1 cellular context compared by ENCODE assay signal in genomic region chr1:227938276-227938675, GRCh38.
A peak's percentile ranks its signal among the peaks of the same experiment; 100 is the strongest.
TF ChIP-seq lines count a peak whose summit lies in the region.

No MANE protein-coding gene starts in this region.

TF ChIP-seq in K562, 482 proteins besides CTCF, POLR2A, EP300 and RAD21 (continued from another document):
- TF ChIP-seq, protein P1, sequence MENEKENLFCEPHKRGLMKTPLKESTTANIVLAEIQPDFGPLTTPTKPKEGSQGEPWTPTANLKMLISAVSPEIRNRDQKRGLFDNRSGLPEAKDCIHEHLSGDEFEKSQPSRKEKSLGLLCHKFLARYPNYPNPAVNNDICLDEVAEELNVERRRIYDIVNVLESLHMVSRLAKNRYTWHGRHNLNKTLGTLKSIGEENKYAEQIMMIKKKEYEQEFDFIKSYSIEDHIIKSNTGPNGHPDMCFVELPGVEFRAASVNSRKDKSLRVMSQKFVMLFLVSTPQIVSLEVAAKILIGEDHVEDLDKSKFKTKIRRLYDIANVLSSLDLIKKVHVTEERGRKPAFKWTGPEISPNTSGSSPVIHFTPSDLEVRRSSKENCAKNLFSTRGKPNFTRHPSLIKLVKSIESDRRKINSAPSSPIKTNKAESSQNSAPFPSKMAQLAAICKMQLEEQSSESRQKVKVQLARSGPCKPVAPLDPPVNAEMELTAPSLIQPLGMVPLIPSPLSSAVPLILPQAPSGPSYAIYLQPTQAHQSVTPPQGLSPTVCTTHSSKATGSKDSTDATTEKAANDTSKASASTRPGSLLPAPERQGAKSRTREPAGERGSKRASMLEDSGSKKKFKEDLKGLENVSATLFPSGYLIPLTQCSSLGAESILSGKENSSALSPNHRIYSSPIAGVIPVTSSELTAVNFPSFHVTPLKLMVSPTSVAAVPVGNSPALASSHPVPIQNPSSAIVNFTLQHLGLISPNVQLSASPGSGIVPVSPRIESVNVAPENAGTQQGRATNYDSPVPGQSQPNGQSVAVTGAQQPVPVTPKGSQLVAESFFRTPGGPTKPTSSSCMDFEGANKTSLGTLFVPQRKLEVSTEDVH (IDR thresholded peaks at IDR 0.05; ENCODE audit: low read depth, partially characterized antibody) = no peak
- TF ChIP-seq NFIX (CRISPR knock-in tag; IDR thresholded peaks at IDR 0.05; ENCODE audit: low read depth) = no peak
- TF ChIP-seq ZC3H4 (CRISPR knock-in tag; IDR thresholded peaks at IDR 0.05; ENCODE audit: borderline replicate concordance) = no peak
- TF ChIP-seq ARHGAP35 (IDR thresholded peaks at IDR 0.05; ENCODE audit: partially characterized antibody) = peak; percentile 41
- no peak for TF ChIP-seq FOXO4 (CRISPR knock-in tag; IDR thresholded peaks at IDR 0.05)
- TF ChIP-seq HLTF (IDR thresholded peaks at IDR 0.05) = 0 out of 2 replicates have a peak, but pooled peaks have one; percentile 59
- TF ChIP-seq ZNF444 (CRISPR knock-in tag; IDR thresholded peaks at IDR 0.05) = no peak
- TF ChIP-seq BHLHE40 (IDR thresholded peaks at IDR 0.05; ENCODE audit: low read length) = no peak
TF ChIP-seq in K562: peak in this region for 6.
